ENCODE assay signal across 9 cellular contexts in the genomic region with DNA sequence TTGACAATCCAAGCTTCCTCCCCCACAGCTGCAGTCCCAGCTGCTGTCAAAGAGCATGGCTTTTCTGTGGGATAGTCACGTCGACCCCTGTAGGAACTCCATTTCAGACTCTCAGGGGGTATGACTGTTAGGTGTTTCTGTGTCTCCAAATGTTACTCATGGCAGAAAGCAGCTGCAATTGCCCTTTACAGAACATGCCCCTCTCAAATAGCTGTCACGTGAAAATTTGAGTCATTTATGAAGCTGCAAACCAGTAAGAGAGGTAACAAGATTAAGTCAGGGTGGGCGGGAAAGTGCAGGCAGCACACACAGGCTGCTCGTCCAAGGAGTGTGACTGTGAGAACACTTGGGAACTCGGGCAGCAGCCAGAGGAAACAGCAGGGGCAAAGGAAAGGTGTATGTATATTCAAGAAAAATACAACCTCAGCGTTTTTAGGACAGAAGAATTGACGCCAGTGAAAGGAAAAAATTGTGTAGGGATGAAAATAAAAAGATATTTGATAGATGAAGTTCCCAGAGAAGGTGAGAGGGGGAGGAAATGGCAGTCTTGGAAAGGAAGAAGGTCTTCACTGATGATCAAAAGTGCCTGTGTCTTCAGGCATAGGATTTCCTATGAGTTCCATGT.
DNase-seq lines count a peak whose midpoint lies in the region; ATAC-seq and TF ChIP-seq lines count a peak whose summit lies in the region.
"Had no signal": no experiment of that assay in that cellular context is flagged by ENCODE, and none has a peak within 500 bp of the region (broad histone marks: within the 10 kb centered on the region; RNA-seq: fewer than 3 reads in every experiment).

No MANE protein-coding gene starts in this region.

- H3K9me3 ChIP-seq in WERI-Rb-1 (ENCODE audit: severe bottlenecking) (peaks cover 9% of the 10 kb centered on the region), stomach (peaks cover 0 to 9% (median 0%) of the 10 kb centered on the region in 4 donors)
- H3K9me3 ChIP-seq: lower lobe of right lung had no signal

- no peak for TF ChIP-seq EP300 in stomach (IDR thresholded peaks at IDR 0.05)

- intact Hi-C loops in sciatic nerve (cut with DNase I) (no loop called here), stomach (cut with DNase I; ENCODE audit: low total_unique reads) (no loop called here)

- H3K4me1 Mint-ChIP-seq in stimulated activated memory B cell treated with anti-CD40 and anti-IgM and Interleukin-4, amounts not matched to agents 10 μg/mL and 1 μg/mL and 100 μg/mL, for 72 hours: peaks cover 10% of the 10 kb centered on the region

- no peaks in the 10 kb centered on the region for H3K27me3 ChIP-seq in WERI-Rb-1 (ENCODE audit: insufficient read depth, low read depth, severe bottlenecking)
- no peaks in the 10 kb centered on the region for H3K27me3 ChIP-seq in stomach

- 40 to 45% (median 41%) methylated on average over 8 of the region's 8 CpGs for WGBS in stomach, 5 donors

- H3K27ac Mint-ChIP-seq in stimulated activated memory B cell treated with anti-CD40 and anti-IgM and Interleukin-4, amounts not matched to agents 10 μg/mL and 1 μg/mL and 100 μg/mL, for 72 hours: no peak overlapping the region

- no peak overlapping the region for H3K4me3 Mint-ChIP-seq in stimulated activated memory B cell treated with anti-CD40 and anti-IgM and Interleukin-4, amounts not matched to agents 10 μg/mL and 1 μg/mL and 100 μg/mL, for 72 hours

- H3K4me3 ChIP-seq in WERI-Rb-1 (ENCODE audit: low read depth, low read length) (no peak overlapping the region), stomach (peak overlapping the region in 1 of 4 donors; percentile 9)
- H3K4me3 ChIP-seq: lower lobe of right lung had no signal

- peak; percentile 71 for ATAC-seq in HG02678 (IDR thresholded peaks at IDR 0.05; ENCODE audit: unreplicated experiment)
- peak; percentile 47 for ATAC-seq in sciatic nerve
- ATAC-seq in stimulated activated memory B cell treated with anti-CD40 and anti-IgM and Interleukin-4, amounts not matched to agents 10 μg/mL and 1 μg/mL and 100 μg/mL, for 72 hours: no peak

- H3K27ac ChIP-seq in WERI-Rb-1 (no peak overlapping the region), stomach (no peak overlapping the region)
- H3K27ac ChIP-seq: lower lobe of right lung had no signal

- no peaks in the 10 kb centered on the region for H3K36me3 Mint-ChIP-seq in stimulated activated memory B cell treated with anti-CD40 and anti-IgM and Interleukin-4, amounts not matched to agents 10 μg/mL and 1 μg/mL and 100 μg/mL, for 72 hours

- peaks cover 0 to 9% (median 0%) of the 10 kb centered on the region in 4 donors for H3K4me1 ChIP-seq in stomach
- H3K4me1 ChIP-seq: lower lobe of right lung had no signal

- TF ChIP-seq POLR2A in stomach (IDR thresholded peaks at IDR 0.05): no peak

- TF ChIP-seq CTCF in WERI-Rb-1 (IDR thresholded peaks at IDR 0.05; ENCODE audit: low read depth, low read length) (no peak), stomach (IDR thresholded peaks at IDR 0.05) (no peak)

- peak; percentile 2 to 5 for DNase-seq in activated CD4-positive, alpha-beta T cell treated with anti-CD3 and anti-CD28 coated beads, Interleukin-2, amount 50 U/mL, for 48 hours
- no peak for DNase-seq in activated CD4-positive, alpha-beta T cell treated with anti-CD3 and anti-CD28 coated beads for 48 hours
- DNase-seq in WERI-Rb-1 (peak; percentile 19), sciatic nerve (ENCODE audit: low spot score) (no peak), anterior cingulate cortex (lab: John Stamatoyannopoulos, UW) (no peak), stomach (no peak)
- DNase-seq: lower lobe of right lung had no signal

- H3K9me3 Mint-ChIP-seq in stimulated activated memory B cell treated with anti-CD40 and anti-IgM and Interleukin-4, amounts not matched to agents 10 μg/mL and 1 μg/mL and 100 μg/mL, for 72 hours: peaks cover 10% of the 10 kb centered on the region

- H3K27me3 Mint-ChIP-seq in stimulated activated memory B cell treated with anti-CD40 and anti-IgM and Interleukin-4, amounts not matched to agents 10 μg/mL and 1 μg/mL and 100 μg/mL, for 72 hours: peaks cover 45% of the 10 kb centered on the region

- H3K36me3 ChIP-seq in WERI-Rb-1: no peaks in the 10 kb centered on the region
- H3K36me3 ChIP-seq in stomach: no peaks in the 10 kb centered on the region
- H3K36me3 ChIP-seq: lower lobe of right lung had no signal

Comparison
In these comparisons a context has a peak if more than half of its experiments do, and no peak if none do; other contexts are left out.
1. DNase-seq: peak in activated CD4-positive, alpha-beta T cell treated with anti-CD3 and anti-CD28 coated beads, Interleukin-2, amount 50 U/mL, for 48 hours (2 of 2) and WERI-Rb-1 (single experiment); none in activated CD4-positive, alpha-beta T cell treated with anti-CD3 and anti-CD28 coated beads for 48 hours (single experiment), sciatic nerve (single experiment), anterior cingulate cortex (0 of 58) and stomach (single experiment).